ENCODE assay signal across 10 cellular contexts in the genomic region with DNA sequence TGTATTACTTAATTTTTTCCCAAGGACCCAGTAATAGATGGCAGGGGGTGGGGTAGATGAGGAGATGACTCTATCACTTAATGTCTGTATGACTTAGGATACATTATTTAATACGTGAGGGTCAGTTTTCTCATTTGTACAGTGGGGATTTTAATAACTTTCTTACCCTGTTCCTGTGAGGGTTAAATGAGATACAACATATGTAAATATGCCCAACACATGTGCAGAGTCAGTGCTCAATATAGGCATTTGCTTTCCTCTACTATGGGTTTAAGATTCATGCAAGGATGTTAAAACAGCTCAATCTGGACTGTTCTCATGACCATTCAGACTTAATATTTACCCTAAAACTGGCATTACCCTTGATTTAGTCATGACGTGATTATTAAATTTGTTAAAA.
"Had no signal": no experiment of that assay in that cellular context is flagged by ENCODE, and none has a peak within 500 bp of the region (broad histone marks: within the 10 kb centered on the region; RNA-seq: fewer than 3 reads in every experiment).

No MANE protein-coding gene starts in this region.

- H3K27me3 ChIP-seq: adrenal gland, colonic mucosa, heart right ventricle had no signal

- ATAC-seq: natural killer cell treated with Interleukin-12 subunit alpha and Interleukin-12 subunit beta and Interleukin-15 and Interleukin-18, amount 100 ng/mL, for 72 hours had no signal

- H3K27ac ChIP-seq: adrenal gland, colonic mucosa, heart right ventricle had no signal

- H3K36me3 ChIP-seq: adrenal gland, colonic mucosa, heart right ventricle had no signal

- H3K9me3 ChIP-seq: adrenal gland, colonic mucosa, heart right ventricle had no signal

- H3K4me2 ChIP-seq: smooth muscle cell had no signal

- H3K4me1 ChIP-seq: adrenal gland, colonic mucosa had no signal

- DNase-seq: activated B cell treated with CpG ODN at 0.5 μM for 24 hours; activated CD8-positive, alpha-beta memory T cell treated with anti-CD3 and anti-CD28 coated beads for 24 hours; activated naive CD4-positive, alpha-beta T cell treated with anti-CD3 and anti-CD28 coated beads, Interleukin-2, amount 10 ng/mL, durations not matched to agents 7 days and 5 days; adrenal gland; colonic mucosa; heart right ventricle; nucleus accumbens; right cardiac atrium had no signal

- H3K4me3 ChIP-seq: adrenal gland, colonic mucosa, heart right ventricle, smooth muscle cell had no signal
